In the genomic region with DNA sequence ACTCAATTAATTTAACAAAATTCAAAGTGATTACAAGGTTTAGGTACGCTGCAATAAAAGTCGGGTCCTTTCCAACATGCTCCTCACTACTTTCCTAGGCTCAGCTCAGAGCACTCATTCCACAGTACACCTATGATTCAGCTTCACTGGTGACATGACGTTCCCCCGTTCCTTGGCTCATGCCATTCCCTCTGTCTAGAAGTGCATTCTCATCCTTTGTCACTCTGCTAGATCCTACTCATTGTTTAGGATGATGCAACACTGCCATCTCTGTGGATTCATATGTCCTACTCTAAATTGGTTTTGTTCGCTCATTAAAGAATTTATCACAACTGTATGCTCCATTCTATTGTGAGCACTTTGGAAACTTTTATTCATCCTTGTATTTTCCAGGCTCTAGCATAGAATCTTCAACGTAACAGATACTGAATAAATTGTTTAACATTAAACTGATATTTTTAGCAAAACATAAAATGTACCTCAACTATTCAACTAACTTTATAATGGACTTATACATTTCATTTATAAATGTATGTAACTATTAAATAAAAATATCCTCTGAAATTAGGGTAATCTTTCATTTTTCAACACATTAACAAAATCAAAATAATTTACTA, we compare ENCODE assay signal across 1 cellular context.
TF ChIP-seq lines count a peak whose summit lies in the region.

No MANE protein-coding gene starts in this region.

TF ChIP-seq in K562, 482 proteins besides CTCF, POLR2A, EP300 and RAD21 (continued from another document and continues in another):
- TF ChIP-seq RAD51 (IDR thresholded peaks at IDR 0.05; ENCODE audit: borderline replicate concordance, low read depth) (0 out of 2 replicates have a peak, but pooled peaks have one; percentile 16), PURB (CRISPR knock-in tag; IDR thresholded peaks at IDR 0.05; ENCODE audit: low read depth) (no peak), XRCC5 (IDR thresholded peaks at IDR 0.05; ENCODE audit: low read depth, low read length) (no peak), POLR2AphosphoS2 (IDR thresholded peaks at IDR 0.05; ENCODE audit: low read length) (no peak), RBM39 (optimal IDR thresholded peaks at IDR 0.05; ENCODE audit: low read depth, low read length) (no peak), ZKSCAN1 (IDR thresholded peaks at IDR 0.05; ENCODE audit: low read depth, low read length) (no peak), ZC3H4 (CRISPR knock-in tag; IDR thresholded peaks at IDR 0.05; ENCODE audit: borderline replicate concordance) (no peak), ZSCAN29 (IDR thresholded peaks at IDR 0.05) (no peak), TBL1XR1 (IDR thresholded peaks at IDR 0.05; ENCODE audit: low read length in 2 of 2) (no peak), ZNF445 (CRISPR knock-in tag; IDR thresholded peaks at IDR 0.05; ENCODE audit: low read depth) (no peak), IFI16 (CRISPR knock-in tag; IDR thresholded peaks at IDR 0.05) (no peak), ZNF184 (CRISPR knock-in tag; IDR thresholded peaks at IDR 0.05) (no peak), WHSC1 (IDR thresholded peaks at IDR 0.05; ENCODE audit: low read length) (no peak), BRD4 (IDR thresholded peaks at IDR 0.05) (no peak), MAFG (tag; conservative IDR thresholded peaks at IDR 0.05) (peak; percentile 95), ZNF699 (CRISPR knock-in tag; IDR thresholded peaks at IDR 0.05; ENCODE audit: insufficient replicate concordance) (no peak), GTF2E2 (tag; IDR thresholded peaks at IDR 0.05) (no peak), SMARCA5 (IDR thresholded peaks at IDR 0.05) (no peak), PCBP1 (IDR thresholded peaks at IDR 0.05; ENCODE audit: low read depth, low read length, poor library complexity, severe bottlenecking) (no peak), SRSF9 (IDR thresholded peaks at IDR 0.05; ENCODE audit: borderline replicate concordance, low read depth, low read length) (no peak), RBBP5 (IDR thresholded peaks at IDR 0.05; ENCODE audit: borderline replicate concordance, insufficient read depth, low read length, poor library complexity, severe bottlenecking) (no peak)
- TF ChIP-seq, protein P1, sequence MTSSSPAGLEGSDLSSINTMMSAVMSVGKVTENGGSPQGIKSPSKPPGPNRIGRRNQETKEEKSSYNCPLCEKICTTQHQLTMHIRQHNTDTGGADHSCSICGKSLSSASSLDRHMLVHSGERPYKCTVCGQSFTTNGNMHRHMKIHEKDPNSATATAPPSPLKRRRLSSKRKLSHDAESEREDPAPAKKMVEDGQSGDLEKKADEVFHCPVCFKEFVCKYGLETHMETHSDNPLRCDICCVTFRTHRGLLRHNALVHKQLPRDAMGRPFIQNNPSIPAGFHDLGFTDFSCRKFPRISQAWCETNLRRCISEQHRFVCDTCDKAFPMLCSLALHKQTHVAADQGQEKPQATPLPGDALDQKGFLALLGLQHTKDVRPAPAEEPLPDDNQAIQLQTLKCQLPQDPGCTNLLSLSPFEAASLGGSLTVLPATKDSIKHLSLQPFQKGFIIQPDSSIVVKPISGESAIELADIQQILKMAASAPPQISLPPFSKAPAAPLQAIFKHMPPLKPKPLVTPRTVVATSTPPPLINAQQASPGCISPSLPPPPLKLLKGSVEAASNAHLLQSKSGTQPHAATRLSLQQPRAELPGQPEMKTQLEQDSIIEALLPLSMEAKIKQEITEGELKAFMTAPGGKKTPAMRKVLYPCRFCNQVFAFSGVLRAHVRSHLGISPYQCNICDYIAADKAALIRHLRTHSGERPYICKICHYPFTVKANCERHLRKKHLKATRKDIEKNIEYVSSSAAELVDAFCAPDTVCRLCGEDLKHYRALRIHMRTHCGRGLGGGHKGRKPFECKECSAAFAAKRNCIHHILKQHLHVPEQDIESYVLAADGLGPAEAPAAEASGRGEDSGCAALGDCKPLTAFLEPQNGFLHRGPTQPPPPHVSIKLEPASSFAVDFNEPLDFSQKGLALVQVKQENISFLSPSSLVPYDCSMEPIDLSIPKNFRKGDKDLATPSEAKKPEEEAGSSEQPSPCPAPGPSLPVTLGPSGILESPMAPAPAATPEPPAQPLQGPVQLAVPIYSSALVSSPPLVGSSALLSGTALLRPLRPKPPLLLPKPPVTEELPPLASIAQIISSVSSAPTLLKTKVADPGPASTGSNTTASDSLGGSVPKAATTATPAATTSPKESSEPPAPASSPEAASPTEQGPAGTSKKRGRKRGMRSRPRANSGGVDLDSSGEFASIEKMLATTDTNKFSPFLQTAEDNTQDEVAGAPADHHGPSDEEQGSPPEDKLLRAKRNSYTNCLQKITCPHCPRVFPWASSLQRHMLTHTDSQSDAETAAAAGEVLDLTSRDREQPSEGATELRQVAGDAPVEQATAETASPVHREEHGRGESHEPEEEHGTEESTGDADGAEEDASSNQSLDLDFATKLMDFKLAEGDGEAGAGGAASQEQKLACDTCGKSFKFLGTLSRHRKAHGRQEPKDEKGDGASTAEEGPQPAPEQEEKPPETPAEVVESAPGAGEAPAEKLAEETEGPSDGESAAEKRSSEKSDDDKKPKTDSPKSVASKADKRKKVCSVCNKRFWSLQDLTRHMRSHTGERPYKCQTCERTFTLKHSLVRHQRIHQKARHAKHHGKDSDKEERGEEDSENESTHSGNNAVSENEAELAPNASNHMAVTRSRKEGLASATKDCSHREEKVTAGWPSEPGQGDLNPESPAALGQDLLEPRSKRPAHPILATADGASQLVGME (CRISPR knock-in tag; IDR thresholded peaks at IDR 0.05): no peak
- TF ChIP-seq, protein P2, sequence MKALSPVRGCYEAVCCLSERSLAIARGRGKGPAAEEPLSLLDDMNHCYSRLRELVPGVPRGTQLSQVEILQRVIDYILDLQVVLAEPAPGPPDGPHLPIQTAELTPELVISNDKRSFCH (CRISPR knock-in tag; IDR thresholded peaks at IDR 0.05): no peak
- TF ChIP-seq, protein P2 (tag; IDR thresholded peaks at IDR 0.05): no peak
- TF ChIP-seq, protein P3, sequence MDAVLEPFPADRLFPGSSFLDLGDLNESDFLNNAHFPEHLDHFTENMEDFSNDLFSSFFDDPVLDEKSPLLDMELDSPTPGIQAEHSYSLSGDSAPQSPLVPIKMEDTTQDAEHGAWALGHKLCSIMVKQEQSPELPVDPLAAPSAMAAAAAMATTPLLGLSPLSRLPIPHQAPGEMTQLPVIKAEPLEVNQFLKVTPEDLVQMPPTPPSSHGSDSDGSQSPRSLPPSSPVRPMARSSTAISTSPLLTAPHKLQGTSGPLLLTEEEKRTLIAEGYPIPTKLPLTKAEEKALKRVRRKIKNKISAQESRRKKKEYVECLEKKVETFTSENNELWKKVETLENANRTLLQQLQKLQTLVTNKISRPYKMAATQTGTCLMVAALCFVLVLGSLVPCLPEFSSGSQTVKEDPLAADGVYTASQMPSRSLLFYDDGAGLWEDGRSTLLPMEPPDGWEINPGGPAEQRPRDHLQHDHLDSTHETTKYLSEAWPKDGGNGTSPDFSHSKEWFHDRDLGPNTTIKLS (IDR thresholded peaks at IDR 0.05; ENCODE audit: borderline replicate concordance, low read depth): no peak
- TF ChIP-seq, protein P4, sequence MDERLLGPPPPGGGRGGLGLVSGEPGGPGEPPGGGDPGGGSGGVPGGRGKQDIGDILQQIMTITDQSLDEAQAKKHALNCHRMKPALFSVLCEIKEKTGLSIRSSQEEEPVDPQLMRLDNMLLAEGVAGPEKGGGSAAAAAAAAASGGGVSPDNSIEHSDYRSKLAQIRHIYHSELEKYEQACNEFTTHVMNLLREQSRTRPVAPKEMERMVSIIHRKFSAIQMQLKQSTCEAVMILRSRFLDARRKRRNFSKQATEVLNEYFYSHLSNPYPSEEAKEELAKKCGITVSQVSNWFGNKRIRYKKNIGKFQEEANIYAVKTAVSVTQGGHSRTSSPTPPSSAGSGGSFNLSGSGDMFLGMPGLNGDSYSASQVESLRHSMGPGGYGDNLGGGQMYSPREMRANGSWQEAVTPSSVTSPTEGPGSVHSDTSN (CRISPR knock-in tag; IDR thresholded peaks at IDR 0.05; ENCODE audit: low read depth): no peak
- TF ChIP-seq, protein P4 (tag; conservative IDR thresholded peaks at IDR 0.05; ENCODE audit: low read depth): peak; percentile 39
- TF ChIP-seq, protein P5, sequence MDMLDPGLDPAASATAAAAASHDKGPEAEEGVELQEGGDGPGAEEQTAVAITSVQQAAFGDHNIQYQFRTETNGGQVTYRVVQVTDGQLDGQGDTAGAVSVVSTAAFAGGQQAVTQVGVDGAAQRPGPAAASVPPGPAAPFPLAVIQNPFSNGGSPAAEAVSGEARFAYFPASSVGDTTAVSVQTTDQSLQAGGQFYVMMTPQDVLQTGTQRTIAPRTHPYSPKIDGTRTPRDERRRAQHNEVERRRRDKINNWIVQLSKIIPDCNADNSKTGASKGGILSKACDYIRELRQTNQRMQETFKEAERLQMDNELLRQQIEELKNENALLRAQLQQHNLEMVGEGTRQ (CRISPR knock-in tag; IDR thresholded peaks at IDR 0.05): no peak
- TF ChIP-seq, protein P6, sequence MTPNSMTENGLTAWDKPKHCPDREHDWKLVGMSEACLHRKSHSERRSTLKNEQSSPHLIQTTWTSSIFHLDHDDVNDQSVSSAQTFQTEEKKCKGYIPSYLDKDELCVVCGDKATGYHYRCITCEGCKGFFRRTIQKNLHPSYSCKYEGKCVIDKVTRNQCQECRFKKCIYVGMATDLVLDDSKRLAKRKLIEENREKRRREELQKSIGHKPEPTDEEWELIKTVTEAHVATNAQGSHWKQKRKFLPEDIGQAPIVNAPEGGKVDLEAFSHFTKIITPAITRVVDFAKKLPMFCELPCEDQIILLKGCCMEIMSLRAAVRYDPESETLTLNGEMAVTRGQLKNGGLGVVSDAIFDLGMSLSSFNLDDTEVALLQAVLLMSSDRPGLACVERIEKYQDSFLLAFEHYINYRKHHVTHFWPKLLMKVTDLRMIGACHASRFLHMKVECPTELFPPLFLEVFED (CRISPR knock-in tag; conservative IDR thresholded peaks at IDR 0.05): no peak
- TF ChIP-seq, protein P7, sequence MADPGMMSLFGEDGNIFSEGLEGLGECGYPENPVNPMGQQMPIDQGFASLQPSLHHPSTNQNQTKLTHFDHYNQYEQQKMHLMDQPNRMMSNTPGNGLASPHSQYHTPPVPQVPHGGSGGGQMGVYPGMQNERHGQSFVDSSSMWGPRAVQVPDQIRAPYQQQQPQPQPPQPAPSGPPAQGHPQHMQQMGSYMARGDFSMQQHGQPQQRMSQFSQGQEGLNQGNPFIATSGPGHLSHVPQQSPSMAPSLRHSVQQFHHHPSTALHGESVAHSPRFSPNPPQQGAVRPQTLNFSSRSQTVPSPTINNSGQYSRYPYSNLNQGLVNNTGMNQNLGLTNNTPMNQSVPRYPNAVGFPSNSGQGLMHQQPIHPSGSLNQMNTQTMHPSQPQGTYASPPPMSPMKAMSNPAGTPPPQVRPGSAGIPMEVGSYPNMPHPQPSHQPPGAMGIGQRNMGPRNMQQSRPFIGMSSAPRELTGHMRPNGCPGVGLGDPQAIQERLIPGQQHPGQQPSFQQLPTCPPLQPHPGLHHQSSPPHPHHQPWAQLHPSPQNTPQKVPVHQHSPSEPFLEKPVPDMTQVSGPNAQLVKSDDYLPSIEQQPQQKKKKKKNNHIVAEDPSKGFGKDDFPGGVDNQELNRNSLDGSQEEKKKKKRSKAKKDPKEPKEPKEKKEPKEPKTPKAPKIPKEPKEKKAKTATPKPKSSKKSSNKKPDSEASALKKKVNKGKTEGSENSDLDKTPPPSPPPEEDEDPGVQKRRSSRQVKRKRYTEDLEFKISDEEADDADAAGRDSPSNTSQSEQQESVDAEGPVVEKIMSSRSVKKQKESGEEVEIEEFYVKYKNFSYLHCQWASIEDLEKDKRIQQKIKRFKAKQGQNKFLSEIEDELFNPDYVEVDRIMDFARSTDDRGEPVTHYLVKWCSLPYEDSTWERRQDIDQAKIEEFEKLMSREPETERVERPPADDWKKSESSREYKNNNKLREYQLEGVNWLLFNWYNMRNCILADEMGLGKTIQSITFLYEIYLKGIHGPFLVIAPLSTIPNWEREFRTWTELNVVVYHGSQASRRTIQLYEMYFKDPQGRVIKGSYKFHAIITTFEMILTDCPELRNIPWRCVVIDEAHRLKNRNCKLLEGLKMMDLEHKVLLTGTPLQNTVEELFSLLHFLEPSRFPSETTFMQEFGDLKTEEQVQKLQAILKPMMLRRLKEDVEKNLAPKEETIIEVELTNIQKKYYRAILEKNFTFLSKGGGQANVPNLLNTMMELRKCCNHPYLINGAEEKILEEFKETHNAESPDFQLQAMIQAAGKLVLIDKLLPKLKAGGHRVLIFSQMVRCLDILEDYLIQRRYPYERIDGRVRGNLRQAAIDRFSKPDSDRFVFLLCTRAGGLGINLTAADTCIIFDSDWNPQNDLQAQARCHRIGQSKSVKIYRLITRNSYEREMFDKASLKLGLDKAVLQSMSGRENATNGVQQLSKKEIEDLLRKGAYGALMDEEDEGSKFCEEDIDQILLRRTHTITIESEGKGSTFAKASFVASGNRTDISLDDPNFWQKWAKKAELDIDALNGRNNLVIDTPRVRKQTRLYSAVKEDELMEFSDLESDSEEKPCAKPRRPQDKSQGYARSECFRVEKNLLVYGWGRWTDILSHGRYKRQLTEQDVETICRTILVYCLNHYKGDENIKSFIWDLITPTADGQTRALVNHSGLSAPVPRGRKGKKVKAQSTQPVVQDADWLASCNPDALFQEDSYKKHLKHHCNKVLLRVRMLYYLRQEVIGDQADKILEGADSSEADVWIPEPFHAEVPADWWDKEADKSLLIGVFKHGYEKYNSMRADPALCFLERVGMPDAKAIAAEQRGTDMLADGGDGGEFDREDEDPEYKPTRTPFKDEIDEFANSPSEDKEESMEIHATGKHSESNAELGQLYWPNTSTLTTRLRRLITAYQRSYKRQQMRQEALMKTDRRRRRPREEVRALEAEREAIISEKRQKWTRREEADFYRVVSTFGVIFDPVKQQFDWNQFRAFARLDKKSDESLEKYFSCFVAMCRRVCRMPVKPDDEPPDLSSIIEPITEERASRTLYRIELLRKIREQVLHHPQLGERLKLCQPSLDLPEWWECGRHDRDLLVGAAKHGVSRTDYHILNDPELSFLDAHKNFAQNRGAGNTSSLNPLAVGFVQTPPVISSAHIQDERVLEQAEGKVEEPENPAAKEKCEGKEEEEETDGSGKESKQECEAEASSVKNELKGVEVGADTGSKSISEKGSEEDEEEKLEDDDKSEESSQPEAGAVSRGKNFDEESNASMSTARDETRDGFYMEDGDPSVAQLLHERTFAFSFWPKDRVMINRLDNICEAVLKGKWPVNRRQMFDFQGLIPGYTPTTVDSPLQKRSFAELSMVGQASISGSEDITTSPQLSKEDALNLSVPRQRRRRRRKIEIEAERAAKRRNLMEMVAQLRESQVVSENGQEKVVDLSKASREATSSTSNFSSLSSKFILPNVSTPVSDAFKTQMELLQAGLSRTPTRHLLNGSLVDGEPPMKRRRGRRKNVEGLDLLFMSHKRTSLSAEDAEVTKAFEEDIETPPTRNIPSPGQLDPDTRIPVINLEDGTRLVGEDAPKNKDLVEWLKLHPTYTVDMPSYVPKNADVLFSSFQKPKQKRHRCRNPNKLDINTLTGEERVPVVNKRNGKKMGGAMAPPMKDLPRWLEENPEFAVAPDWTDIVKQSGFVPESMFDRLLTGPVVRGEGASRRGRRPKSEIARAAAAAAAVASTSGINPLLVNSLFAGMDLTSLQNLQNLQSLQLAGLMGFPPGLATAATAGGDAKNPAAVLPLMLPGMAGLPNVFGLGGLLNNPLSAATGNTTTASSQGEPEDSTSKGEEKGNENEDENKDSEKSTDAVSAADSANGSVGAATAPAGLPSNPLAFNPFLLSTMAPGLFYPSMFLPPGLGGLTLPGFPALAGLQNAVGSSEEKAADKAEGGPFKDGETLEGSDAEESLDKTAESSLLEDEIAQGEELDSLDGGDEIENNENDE (IDR thresholded peaks at IDR 0.05; ENCODE audit: low read depth, low read length): no peak
